12 cellular contexts compared by ENCODE assay signal in genomic region chr17:68054296-68054900, GRCh38. TPM values are rescaled to one million over a fixed set of nuclear protein-coding genes. Genes with fewer than 3 reads are reported as not detected.
A peak's percentile ranks its signal among the peaks of the same experiment; 100 is the strongest.
DNase-seq lines count a peak whose midpoint lies in the region; ATAC-seq, FAIRE-seq and TF ChIP-seq lines count a peak whose summit lies in the region.
"Had no signal": no experiment of that assay in that cellular context is flagged by ENCODE, and none has a peak within 500 bp of the region (broad histone marks: within the 10 kb centered on the region; RNA-seq: fewer than 3 reads in every experiment).

No MANE protein-coding gene starts in this region.

- WGBS in HepG2 (ENCODE audit: low lambda C conversion rate) = 44% methylated on average over 11 of the region's 11 CpGs
- 39 to 46% methylated on average over 11 of the region's 11 CpGs for WGBS in tibial nerve, 2 donors

- no peaks in the 10 kb centered on the region for H3K27me3 ChIP-seq in breast epithelium
- no peaks in the 10 kb centered on the region; a peak in 1 of 5 replicates for H3K27me3 ChIP-seq in HepG2 (ENCODE audit: control insufficient read depth in 1 of 2, insufficient read depth in 2 of 2, low read length in 2 of 2)
- H3K27me3 ChIP-seq in tibial nerve = no peaks in the 10 kb centered on the region

- in situ Hi-C loops in HepG2 (cut with HindIII; ENCODE audit: extremely low pct_ligation_motif_present, low pct_unique_long_range_greater_than_20kb) = no loop called here

- peak overlapping the region; percentile 40 for H3K4me2 ChIP-seq in HepG2 (ENCODE audit: low read depth, low read length)

- no TSS peak for BruUV-seq in HepG2 (replicated peaks; lab: Mats Ljungman, UMichigan)

- H3K36me3 ChIP-seq in breast epithelium (no peaks in the 10 kb centered on the region), HepG2 (replicated peaks in 1 of 2; ENCODE audit: control insufficient read depth in 1 of 2, insufficient read depth in 2 of 2, low read length in 2 of 2) (no peaks in the 10 kb centered on the region), tibial nerve (no peaks in the 10 kb centered on the region)

- TF ChIP-seq RAD21 in HepG2 (CRISPR knock-in tag; IDR thresholded peaks at IDR 0.05) = no peak

- H3K9me3 ChIP-seq in breast epithelium = no peaks in the 10 kb centered on the region
- H3K9me3 ChIP-seq in HepG2 (ENCODE audit: low read length) = no peaks in the 10 kb centered on the region
- H3K9me3 ChIP-seq in tibial nerve = no peaks in the 10 kb centered on the region

- H3K4me3 Mint-ChIP-seq in naive thymus-derived CD8-positive, alpha-beta T cell = no peak overlapping the region

- intact Hi-C loops in breast epithelium (cut with DNase I; ENCODE audit: low total_unique reads) = no loop called here
- intact Hi-C loops in HepG2 (cut with micrococcal nuclease; ENCODE audit: unreplicated experiment) = no loop called here

- ATAC-seq in HepG2 = no peak
- ATAC-seq in naive thymus-derived CD8-positive, alpha-beta T cell = no peak

- TF ChIP-seq EP300 in HepG2 (IDR thresholded peaks at IDR 0.05; ENCODE audit: low read depth in 2 of 2, low read length in 2 of 2) (no peak), HepG2 (CRISPR knock-in tag; IDR thresholded peaks at IDR 0.05; ENCODE audit: borderline replicate concordance) (no peak), tibial nerve (IDR thresholded peaks at IDR 0.05) (no peak)

- H3K9me3 Mint-ChIP-seq in naive thymus-derived CD8-positive, alpha-beta T cell = no peaks in the 10 kb centered on the region

- no peak overlapping the region for H3K9ac ChIP-seq in HepG2 (ENCODE audit: insufficient read depth, low read depth, low read length)

- no peaks in the 10 kb centered on the region for H3K36me3 Mint-ChIP-seq in naive thymus-derived CD8-positive, alpha-beta T cell

- TF ChIP-seq CTCF in breast epithelium (IDR thresholded peaks at IDR 0.05) (no peak), HepG2 (CRISPR knock-in tag; IDR thresholded peaks at IDR 0.05) (no peak), tibial nerve (IDR thresholded peaks at IDR 0.05) (no peak)

- POLR2A ChIA-PET in HepG2 (lab: Yijun Ruan, JAX) = no interaction called here
- POLR2A ChIA-PET in naive thymus-derived CD8-positive, alpha-beta T cell (lab: Charles Lee) = no interaction called here

- H2AFZ ChIP-seq in HepG2 (ENCODE audit: low read length) = no peak overlapping the region

- H3K27ac Mint-ChIP-seq in naive thymus-derived CD8-positive, alpha-beta T cell = no peak overlapping the region

- FAIRE-seq in HepG2 (lab: Jason Lieb, UNC) = no peak

- peaks cover 0 to 11% of the 10 kb centered on the region in 2 donors for H3K4me1 ChIP-seq in breast epithelium
- H3K4me1 ChIP-seq in HepG2 (ENCODE audit: insufficient read depth, low read length) = peaks cover 15% of the 10 kb centered on the region
- H3K4me1 ChIP-seq in tibial nerve = peaks cover 0 to 21% (median 4%) of the 10 kb centered on the region in 4 donors

- H3K4me3 ChIP-seq in breast epithelium (peak overlapping the region in 1 of 3 donors; percentile 33), HepG2 (replicated peaks in 1 of 3; ENCODE audit: insufficient read depth in 1 of 3, low read depth in 2 of 3, low read length in 3 of 3) (no peak overlapping the region), tibial nerve (no peak overlapping the region)

- no peaks in the 10 kb centered on the region for H3K27me3 Mint-ChIP-seq in naive thymus-derived CD8-positive, alpha-beta T cell

- peaks cover 0 to 25% (median 3%) of the 10 kb centered on the region in 4 donors for H3K4me1 Mint-ChIP-seq in naive thymus-derived CD8-positive, alpha-beta T cell

- H3K27ac ChIP-seq in breast epithelium (peak overlapping the region; percentile 77 to 88), HepG2 (ENCODE audit: extremely low read length, insufficient read depth, low read length) (no peak overlapping the region), tibial nerve (peak overlapping the region in 3 of 4 donors; percentile 59 to 74 (median 68))
- H3K27ac ChIP-seq: 22Rv1 had no signal

- H4K20me1 ChIP-seq in HepG2 (ENCODE audit: insufficient read depth, low read length) = no peaks in the 10 kb centered on the region

- CTCF ChIA-PET in HepG2 (lab: Yijun Ruan, JAX; ENCODE audit: low intra/inter-chr PET ratio, low total read pairs) = no interaction called here

- TF ChIP-seq POLR2A in breast epithelium (IDR thresholded peaks at IDR 0.05) (no peak), HepG2 (IDR thresholded peaks at IDR 0.05; ENCODE audit: insufficient read depth in 1 of 2, low read depth in 2 of 2, low read length in 2 of 2) (no peak), tibial nerve (IDR thresholded peaks at IDR 0.05) (no peak)

- H3K79me2 ChIP-seq in HepG2 (ENCODE audit: insufficient read depth, low read length) = no peaks in the 10 kb centered on the region

- DNase-seq in DMS153 (lab: John Stamatoyannopoulos, UW) (peak; percentile 4), DMS153 treated with DMSO at 0.1 percent for 48 hours (lab: John Stamatoyannopoulos, UW; ENCODE audit: unreplicated experiment) (no peak), breast epithelium (ENCODE audit: low spot score in 2 of 2) (peak in 1 of 2 donors; percentile 49), HepG2 (ENCODE audit: low spot score) (no peak), tibial nerve (ENCODE audit: low spot score in 2 of 2) (no peak), cerebellar cortex (ENCODE audit: low spot score) (no peak), NCI-H1092 (lab: John Stamatoyannopoulos, UW) (no peak)
- DNase-seq in naive thymus-derived CD8-positive, alpha-beta T cell = no peak
- DNase-seq: activated CD8-positive, alpha-beta memory T cell treated with anti-CD3 and anti-CD28 coated beads, Interleukin-2, amount 50 U/mL, for 4 hours; NCI-H2171; stimulated activated CD4-positive, alpha-beta T cell treated with anti-CD3 and anti-CD28 coated beads, Interleukin-4, amount 100 ng/mL, for 1 hour had no signal

TF ChIP-seq in HepG2, 621 proteins besides CTCF, POLR2A, EP300 and RAD21 (continues in another document):
- TF ChIP-seq ZNF562 (CRISPR knock-in tag; IDR thresholded peaks at IDR 0.05; ENCODE audit: borderline replicate concordance) = no peak
- no peak for TF ChIP-seq POGZ (CRISPR knock-in tag; IDR thresholded peaks at IDR 0.05)

RNA-seq across cellular contexts. Expression of gene KPNA2, which starts 18.9 kb away (rescaled TPM):
- total RNA-seq in breast epithelium (10 to 100 TPM; 19.7 to 21.9 (median 20.5) TPM), HepG2 (2016; rRNA removed; fragmentation: Illumina TruSeq; extraction: Trizol) (305 and 410 TPM in 2 replicates), tibial nerve (10 to 100 TPM; 10.4 to 18.3 (median 16.4) TPM)
- total RNA-seq in HepG2 (2016; cell fraction: cytosol; rRNA removed; fragmentation: Illumina TruSeq; extraction: Trizol; ENCODE audit: low read depth) = 130 and 151 TPM in 2 replicates
- total RNA-seq in HepG2 (2016; cell fraction: insoluble cytoplasmic fraction; rRNA removed; fragmentation: Illumina TruSeq; extraction: Trizol) = 293 and 395 TPM in 2 replicates
- 181 and 208 TPM in 2 replicates for total RNA-seq in HepG2 (2016; cell fraction: membrane; rRNA removed; fragmentation: Illumina TruSeq; extraction: Trizol)
- total RNA-seq in HepG2 (2016; cell fraction: nucleus; rRNA removed; fragmentation: Illumina TruSeq; extraction: Trizol) = 176 and 216 TPM in 2 replicates
- polyA plus RNA-seq in HepG2 (2011; rRNA removed) = 76.7 and 111 TPM in 2 replicates
- polyA plus RNA-seq in HepG2 (2011; cell fraction: cytosol; rRNA removed) = 89.6 and 93.6 TPM in 2 replicates
- 62.8 and 68.9 TPM in 2 replicates for polyA plus RNA-seq in HepG2 (2011; cell fraction: nucleus; rRNA removed)
- 104 and 144 TPM in 2 replicates for polyA plus RNA-seq in HepG2 (2012)
- polyA plus RNA-seq in HepG2 (2016; cell fraction: cytosol; fragmentation: Illumina TruSeq; extraction: Trizol; ENCODE audit: low read depth) = 63.3 and 66.0 TPM in 2 replicates
- polyA plus RNA-seq in HepG2 (2016; cell fraction: insoluble cytoplasmic fraction; fragmentation: Illumina TruSeq; extraction: Trizol; ENCODE audit: low read depth) = 396 and 415 TPM in 2 replicates
- polyA plus RNA-seq in HepG2 (2016; cell fraction: membrane; fragmentation: Illumina TruSeq; extraction: Trizol; ENCODE audit: low read depth) = 85.9 and 88.8 TPM in 2 replicates
- polyA plus RNA-seq in HepG2 (2016; cell fraction: nucleus; fragmentation: Illumina TruSeq; extraction: Trizol; ENCODE audit: insufficient read depth, low read depth) = 251 and 259 TPM in 2 replicates
- 207 and 617 TPM in 2 replicates for polyA minus RNA-seq in HepG2 (2011; rRNA and poly(A)+ RNA removed; ENCODE audit: low replicate concordance)
- polyA minus RNA-seq in HepG2 (2011; cell fraction: cytosol; rRNA and poly(A)+ RNA removed) = 122 and 150 TPM in 2 replicates
- 120 and 124 TPM in 2 replicates for polyA minus RNA-seq in HepG2 (2011; cell fraction: nucleus; rRNA and poly(A)+ RNA removed)
- total RNA-seq in naive thymus-derived CD8-positive, alpha-beta T cell = 10 to 100 TPM in 1 of 2 experiments, 1 to 10 TPM in 1; 8.9 to 10.2 TPM
- 10 to 100 TPM; 13.7 to 17.0 (median 15.9) TPM for polyA plus RNA-seq in naive thymus-derived CD8-positive, alpha-beta T cell

RNA-seq across cellular contexts. Expression of gene C17orf58, which starts 58.1 kb away (rescaled TPM):
- 10 to 100 TPM in 2 of 3 donors, 1 to 10 TPM in 1; 6.6 to 18.7 (median 12.0) TPM for total RNA-seq in breast epithelium
- total RNA-seq in HepG2 (2016; rRNA removed; fragmentation: Illumina TruSeq; extraction: Trizol) = 15.6 and 15.8 TPM in 2 replicates
- total RNA-seq in HepG2 (2016; cell fraction: cytosol; rRNA removed; fragmentation: Illumina TruSeq; extraction: Trizol; ENCODE audit: low read depth) = 12.9 and 19.3 TPM in 2 replicates
- total RNA-seq in HepG2 (2016; cell fraction: insoluble cytoplasmic fraction; rRNA removed; fragmentation: Illumina TruSeq; extraction: Trizol) = 16.5 and 17.3 TPM in 2 replicates
- 26.7 and 28.4 TPM in 2 replicates for total RNA-seq in HepG2 (2016; cell fraction: membrane; rRNA removed; fragmentation: Illumina TruSeq; extraction: Trizol)
- 7.5 and 8.2 TPM in 2 replicates for total RNA-seq in HepG2 (2016; cell fraction: nucleus; rRNA removed; fragmentation: Illumina TruSeq; extraction: Trizol)
- polyA plus RNA-seq in HepG2 (2011; rRNA removed) = 14.7 and 15.8 TPM in 2 replicates
- polyA plus RNA-seq in HepG2 (2011; cell fraction: cytosol; rRNA removed) = 13.6 and 14.2 TPM in 2 replicates
- polyA plus RNA-seq in HepG2 (2011; cell fraction: nucleus; rRNA removed) = 5.0 and 6.4 TPM in 2 replicates
- 8.2 and 10.9 TPM in 2 replicates for polyA plus RNA-seq in HepG2 (2012)
- polyA plus RNA-seq in HepG2 (2016; cell fraction: cytosol; fragmentation: Illumina TruSeq; extraction: Trizol; ENCODE audit: low read depth) = 17.7 and 20.4 TPM in 2 replicates
- 19.2 and 21.6 TPM in 2 replicates for polyA plus RNA-seq in HepG2 (2016; cell fraction: insoluble cytoplasmic fraction; fragmentation: Illumina TruSeq; extraction: Trizol; ENCODE audit: low read depth)
- 26.7 and 27.3 TPM in 2 replicates for polyA plus RNA-seq in HepG2 (2016; cell fraction: membrane; fragmentation: Illumina TruSeq; extraction: Trizol; ENCODE audit: low read depth)
- 17.0 and 18.8 TPM in 2 replicates for polyA plus RNA-seq in HepG2 (2016; cell fraction: nucleus; fragmentation: Illumina TruSeq; extraction: Trizol; ENCODE audit: insufficient read depth, low read depth)
- polyA minus RNA-seq in HepG2 (2011; rRNA and poly(A)+ RNA removed; ENCODE audit: low replicate concordance) = 5.0 and 8.9 TPM in 2 replicates
- polyA minus RNA-seq in HepG2 (2011; cell fraction: cytosol; rRNA and poly(A)+ RNA removed) = 4.3 and 6.3 TPM in 2 replicates
- 2.2 and 3.0 TPM in 2 replicates for polyA minus RNA-seq in HepG2 (2011; cell fraction: nucleus; rRNA and poly(A)+ RNA removed)
- total RNA-seq in tibial nerve = 10 to 100 TPM in 1 of 4 donors, 1 to 10 TPM in 3; 2.3 to 10.7 (median 3.9) TPM
- under 1 TPM; 0.29 to 0.30 TPM for total RNA-seq in naive thymus-derived CD8-positive, alpha-beta T cell
- polyA plus RNA-seq in naive thymus-derived CD8-positive, alpha-beta T cell = 1 to 10 TPM in 1 of 3 donors, under 1 TPM in 1, not detected in 1; 0.61 to 1.0 TPM

Comparison
In these comparisons a context has a peak if more than half of its experiments do, and no peak if none do; other contexts are left out.
1. RNA of gene KPNA2, which starts 18.9 kb away (total RNA-seq): 130 to 410 TPM in HepG2; 19.7 to 21.9 TPM in breast epithelium, 10.4 to 18.3 TPM in tibial nerve and 8.9 to 10.2 TPM in naive thymus-derived CD8-positive, alpha-beta T cell; every median in the first group is over 4 times any median in the second.